In genomic region chr18:34773961-34774754, GRCh38 we compare ENCODE assay signal across 10 cellular contexts.
A peak's percentile ranks its signal among the peaks of the same experiment; 100 is the strongest.
DNase-seq lines count a peak whose midpoint lies in the region; ATAC-seq and TF ChIP-seq lines count a peak whose summit lies in the region.
"Had no signal": no experiment of that assay in that cellular context is flagged by ENCODE, and none has a peak within 500 bp of the region (broad histone marks: within the 10 kb centered on the region; RNA-seq: fewer than 3 reads in every experiment).

No MANE protein-coding gene starts in this region.

- no peak overlapping the region for H3K4me3 ChIP-seq in retinal pigment epithelial cell (ENCODE audit: low read length)
- H3K4me3 ChIP-seq in Caco-2 (ENCODE audit: low read depth, low read length), result no peak overlapping the region

- no peaks in the 10 kb centered on the region for H3K9me3 ChIP-seq in Caco-2
- H3K9me3 ChIP-seq: neutrophil had no signal

- POLR2A ChIA-PET in Caco-2 (lab: Charles Lee), result no interaction called here
- POLR2A ChIA-PET in activated CD4-positive, alpha-beta T cell treated with anti-CD3 and anti-CD28 coated beads, Interleukin-2, amount 10 ng/mL, durations not matched to agents 7 days and 5 days (lab: Charles Lee), result no interaction called here

- no TSS peak for BruUV-seq in Caco-2 (replicated peaks; lab: Mats Ljungman, UMichigan)

- no peaks in the 10 kb centered on the region for H3K27me3 Mint-ChIP-seq in Caco-2 (ENCODE audit: insufficient read depth, unreplicated experiment)
- H3K27me3 Mint-ChIP-seq in activated CD4-positive, alpha-beta T cell treated with anti-CD3 and anti-CD28 coated beads, Interleukin-2, amount 10 ng/mL, durations not matched to agents 7 days and 5 days, result peaks cover 7% of the 10 kb centered on the region

- CTCF ChIA-PET in Caco-2 (lab: Charles Lee), result interaction anchor here (0.7 kb wide), 1 partner anchor 38 kb away, joined by 3 read pairs; no protein-coding TSS in a partner anchor
- CTCF ChIA-PET in activated CD4-positive, alpha-beta T cell treated with anti-CD3 and anti-CD28 coated beads, Interleukin-2, amount 10 ng/mL, durations not matched to agents 7 days and 5 days (lab: Charles Lee), result no interaction called here

- no peak overlapping the region for H3K4me3 Mint-ChIP-seq in Caco-2 (ENCODE audit: unreplicated experiment)
- no peak overlapping the region for H3K4me3 Mint-ChIP-seq in activated CD4-positive, alpha-beta T cell treated with anti-CD3 and anti-CD28 coated beads, Interleukin-2, amount 10 ng/mL, durations not matched to agents 7 days and 5 days
- H3K4me3 Mint-ChIP-seq: activated naive CD8-positive, alpha-beta T cell treated with anti-CD3 and anti-CD28 coated beads, Interleukin-2, amount 50 U/mL, for 24 hours had no signal

- no peaks in the 10 kb centered on the region for H3K4me1 ChIP-seq in Caco-2

- H3K36me3 ChIP-seq in Caco-2 (ENCODE audit: control insufficient read depth, insufficient read depth, low read length), result no peaks in the 10 kb centered on the region
- H3K36me3 ChIP-seq: neutrophil had no signal

- no peak for TF ChIP-seq CTCF in retinal pigment epithelial cell (conservative IDR thresholded peaks at IDR 0.05; ENCODE audit: low read depth, low read length)
- no peak for TF ChIP-seq CTCF in Caco-2 (IDR thresholded peaks at IDR 0.05; ENCODE audit: insufficient read depth in 1 of 2, low read depth in 1 of 2, low read length in 1 of 2, severe bottlenecking in 1 of 2, unreplicated experiment in 1 of 2)

- H3K36me3 Mint-ChIP-seq in Caco-2 (ENCODE audit: insufficient read depth, unreplicated experiment), result peaks cover 5% of the 10 kb centered on the region
- H3K36me3 Mint-ChIP-seq in activated CD4-positive, alpha-beta T cell treated with anti-CD3 and anti-CD28 coated beads, Interleukin-2, amount 10 ng/mL, durations not matched to agents 7 days and 5 days (ENCODE audit: low read depth), result no peaks in the 10 kb centered on the region

- DNase-seq in H4 (ENCODE audit: low spot score), result peak; percentile 13
- DNase-seq in glomerular visceral epithelial cell (ENCODE audit: extremely low spot score), result peak; percentile 89
- DNase-seq in retinal pigment epithelial cell (ENCODE audit: low read depth), result peak; percentile 81
- no peak for DNase-seq in NOMO-1 treated with dmso at 0.1 percent for 144 hours (lab: John Stamatoyannopoulos, UW; ENCODE audit: unreplicated experiment)
- no peak for DNase-seq in Caco-2
- DNase-seq in activated CD4-positive, alpha-beta T cell treated with anti-CD3 and anti-CD28 coated beads, Interleukin-2, amount 50 U/mL, for 4 hours, result no peak
- no peak for DNase-seq in activated CD4-positive, alpha-beta T cell treated with anti-CD3 and anti-CD28 coated beads, Interleukin-2, amount 10 ng/mL, durations not matched to agents 7 days and 5 days
- DNase-seq: activated naive CD8-positive, alpha-beta T cell treated with anti-CD3 and anti-CD28 coated beads, Interleukin-2, amount 50 U/mL, for 24 hours had no signal

- no peak overlapping the region for H3K27ac Mint-ChIP-seq in Caco-2 (ENCODE audit: unreplicated experiment)
- no peak overlapping the region for H3K27ac Mint-ChIP-seq in activated CD4-positive, alpha-beta T cell treated with anti-CD3 and anti-CD28 coated beads, Interleukin-2, amount 10 ng/mL, durations not matched to agents 7 days and 5 days
- H3K27ac Mint-ChIP-seq: activated naive CD8-positive, alpha-beta T cell treated with anti-CD3 and anti-CD28 coated beads, Interleukin-2, amount 50 U/mL, for 24 hours had no signal

- intact Hi-C loops in Caco-2 (cut with micrococcal nuclease; ENCODE audit: unreplicated experiment), result no loop called here

- H3K27me3 ChIP-seq in Caco-2 (replicated peaks; ENCODE audit: control insufficient read depth, insufficient read depth, low read length), result no peaks in the 10 kb centered on the region
- H3K27me3 ChIP-seq: neutrophil had no signal

- peak; percentile 91 for ATAC-seq in SK-N-SH treated with all-trans-retinoic acid at 6 μM for 48 hours
- ATAC-seq: activated naive CD8-positive, alpha-beta T cell treated with anti-CD3 and anti-CD28 coated beads, Interleukin-2, amount 50 U/mL, for 24 hours had no signal

- H3K9me3 Mint-ChIP-seq in Caco-2 (ENCODE audit: unreplicated experiment), result no peaks in the 10 kb centered on the region
- H3K9me3 Mint-ChIP-seq in activated CD4-positive, alpha-beta T cell treated with anti-CD3 and anti-CD28 coated beads, Interleukin-2, amount 10 ng/mL, durations not matched to agents 7 days and 5 days, result no peaks in the 10 kb centered on the region
- H3K9me3 Mint-ChIP-seq: activated naive CD8-positive, alpha-beta T cell treated with anti-CD3 and anti-CD28 coated beads, Interleukin-2, amount 50 U/mL, for 24 hours had no signal

- no peaks in the 10 kb centered on the region for H3K4me1 Mint-ChIP-seq in Caco-2 (ENCODE audit: low read depth, unreplicated experiment)
- no peaks in the 10 kb centered on the region for H3K4me1 Mint-ChIP-seq in activated CD4-positive, alpha-beta T cell treated with anti-CD3 and anti-CD28 coated beads, Interleukin-2, amount 10 ng/mL, durations not matched to agents 7 days and 5 days
- H3K4me1 Mint-ChIP-seq: activated naive CD8-positive, alpha-beta T cell treated with anti-CD3 and anti-CD28 coated beads, Interleukin-2, amount 50 U/mL, for 24 hours had no signal

TF ChIP-seq in SK-N-SH treated with all-trans-retinoic acid at 6 μM for 48 hours, 23 proteins besides CTCF, POLR2A, EP300 and RAD21:
- TF ChIP-seq ZFP30 (CRISPR knock-in tag; IDR thresholded peaks at IDR 0.05) (no peak), TOX (CRISPR knock-in tag; IDR thresholded peaks at IDR 0.05; ENCODE audit: borderline replicate concordance) (no peak), GLIS3 (CRISPR knock-in tag; IDR thresholded peaks at IDR 0.05) (no peak), ISL1 (CRISPR knock-in tag; IDR thresholded peaks at IDR 0.05) (peak; percentile 99), TCF4 (CRISPR knock-in tag; IDR thresholded peaks at IDR 0.05; ENCODE audit: borderline replicate concordance) (0 out of 2 replicates have a peak, but pooled peaks have one; percentile 26), ZFP3 (CRISPR knock-in tag; IDR thresholded peaks at IDR 0.05) (peak; percentile 53; the same call in 1 of the 2 replicates), CREB5 (CRISPR knock-in tag; IDR thresholded peaks at IDR 0.05; ENCODE audit: low read depth) (peak; percentile 40; the same call in 1 of the 2 replicates), POU6F1 (CRISPR knock-in tag; IDR thresholded peaks at IDR 0.05; ENCODE audit: borderline replicate concordance, low read depth) (no peak), SNAI2 (CRISPR knock-in tag; IDR thresholded peaks at IDR 0.05) (no peak)

Comparison
In these comparisons a context has a peak if more than half of its experiments do, and no peak if none do; other contexts are left out.
1. DNase-seq: peak in H4 (single experiment), glomerular visceral epithelial cell (single experiment) and retinal pigment epithelial cell (single experiment); none in NOMO-1 treated with dmso at 0.1 percent for 144 hours (single experiment), Caco-2 (0 of 2), activated CD4-positive, alpha-beta T cell treated with anti-CD3 and anti-CD28 coated beads, Interleukin-2, amount 50 U/mL, for 4 hours (0 of 2) and activated CD4-positive, alpha-beta T cell treated with anti-CD3 and anti-CD28 coated beads, Interleukin-2, amount 10 ng/mL, durations not matched to agents 7 days and 5 days (single experiment).